14 cellular contexts compared by ENCODE assay signal in genomic region chr10:93261089-93261488, GRCh38.
DNase-seq lines count a peak whose midpoint lies in the region; ATAC-seq, FAIRE-seq and TF ChIP-seq lines count a peak whose summit lies in the region.
"Had no signal": no experiment of that assay in that cellular context is flagged by ENCODE, and none has a peak within 500 bp of the region (broad histone marks: within the 10 kb centered on the region; RNA-seq: fewer than 3 reads in every experiment).

No MANE protein-coding gene starts in this region.

- H3K27me3 ChIP-seq in H1 (replicated peaks in 1 of 4; ENCODE audit: control insufficient read depth in 3 of 4, extremely low read depth in 1 of 4, insufficient read depth in 3 of 4, low read length in 3 of 4) (no peaks in the 10 kb centered on the region), HepG2 (ENCODE audit: control insufficient read depth in 1 of 2, insufficient read depth in 2 of 2, low read length in 2 of 2) (no peaks in the 10 kb centered on the region), neural cell (ENCODE audit: insufficient read depth, low read depth, low read length) (no peaks in the 10 kb centered on the region), tibial nerve (no peaks in the 10 kb centered on the region)
- H3K27me3 ChIP-seq: BLaER1 treated with 17β-estradiol and CSF1 and Interleukin-3, amounts not matched to agents 10 nM and 100 nM had no signal

- ATAC-seq in HepG2, result no peak
- ATAC-seq: HCT116 had no signal

- H2AK5ac ChIP-seq in H1 (ENCODE audit: low read depth, low read length), result no peak overlapping the region

- no peak overlapping the region for H4K5ac ChIP-seq in H1 (ENCODE audit: insufficient read length, low read depth, low read length)

- no peak overlapping the region for H3K4me3 ChIP-seq in H1 (ENCODE audit: extremely low read depth in 1 of 4, insufficient read depth in 2 of 4, low read depth in 3 of 4, low read length in 4 of 4)
- no peak overlapping the region for H3K4me3 ChIP-seq in HepG2 (replicated peaks in 1 of 3; ENCODE audit: insufficient read depth in 1 of 3, low read depth in 2 of 3, low read length in 3 of 3)
- no peak overlapping the region for H3K4me3 ChIP-seq in neural cell (ENCODE audit: low read length)
- H3K4me3 ChIP-seq in tibial nerve, result no peak overlapping the region
- H3K4me3 ChIP-seq: BLaER1 treated with 17β-estradiol and CSF1 and Interleukin-3, amounts not matched to agents 10 nM and 100 nM had no signal

- H3K9ac ChIP-seq in H1 (replicated peaks in 1 of 4; ENCODE audit: extremely low read depth in 1 of 4, low read depth in 3 of 4, low read length in 3 of 4), result no peak overlapping the region
- H3K9ac ChIP-seq in HepG2 (ENCODE audit: insufficient read depth, low read depth, low read length), result no peak overlapping the region
- H3K9ac ChIP-seq in neural cell (ENCODE audit: low read length), result no peak overlapping the region
- H3K9ac ChIP-seq: BLaER1 treated with 17β-estradiol and CSF1 and Interleukin-3, amounts not matched to agents 10 nM and 100 nM had no signal

- peak overlapping the region; percentile 98 for H2BK120ac ChIP-seq in H1 (replicated peaks; ENCODE audit: low read depth, low read length)

- H3K56ac ChIP-seq in H1 (replicated peaks; ENCODE audit: insufficient read length, low read depth, low read length), result no peak overlapping the region

- H3F3A ChIP-seq in neural cell (ENCODE audit: insufficient read depth, low read length, poor library complexity, severe bottlenecking), result no peaks in the 10 kb centered on the region

- CTCF ChIA-PET in H1 (lab: Charles Lee; ENCODE audit: partially characterized antibody) (interaction anchor here (1.3 kb wide), 1 partner anchor 36 kb away, joined by 3 read pairs; no protein-coding TSS in a partner anchor), HepG2 (lab: Yijun Ruan, JAX; ENCODE audit: low intra/inter-chr PET ratio, low total read pairs) (no interaction called here)

- POLR2A ChIA-PET in H1 (lab: Charles Lee; ENCODE audit: partially characterized antibody) (no interaction called here), HepG2 (lab: Yijun Ruan, JAX) (no interaction called here)

- no peak overlapping the region for H3K4ac ChIP-seq in H1 (replicated peaks; ENCODE audit: insufficient read length, low read depth, low read length)

- TF ChIP-seq CTCF in H1 (IDR thresholded peaks at IDR 0.05; ENCODE audit: control extremely low read depth in 1 of 3, insufficient read depth in 1 of 3, low read depth in 1 of 3, low read length in 3 of 3) (no peak), HepG2 (CRISPR knock-in tag; IDR thresholded peaks at IDR 0.05) (no peak), neural cell (IDR thresholded peaks at IDR 0.05; ENCODE audit: poor library complexity, severe bottlenecking) (no peak), tibial nerve (IDR thresholded peaks at IDR 0.05) (no peak)

- FAIRE-seq in H1 (lab: Jason Lieb, UNC) (no peak), HepG2 (lab: Jason Lieb, UNC) (no peak)
- FAIRE-seq: H54, HTR-8/SVneo had no signal

- H2BK20ac ChIP-seq in H1 (ENCODE audit: low read length), result 0 out of 2 replicates have a peak overlapping the region, but pooled peaks have one; percentile 36

- H2BK12ac ChIP-seq in H1 (ENCODE audit: low read depth, low read length), result no peak overlapping the region

- H4K91ac ChIP-seq in H1 (replicated peaks; ENCODE audit: insufficient read length, low read length), result peak overlapping the region; percentile 93

- H3K23ac ChIP-seq in H1 (ENCODE audit: insufficient read length), result no peak overlapping the region

- H3K27ac ChIP-seq in H1 (ENCODE audit: low read depth, low read length), result no peak overlapping the region
- no peak overlapping the region for H3K27ac ChIP-seq in HepG2 (ENCODE audit: extremely low read length, insufficient read depth, low read length)
- no peak overlapping the region for H3K27ac ChIP-seq in neural cell (ENCODE audit: low read length)
- H3K27ac ChIP-seq in tibial nerve, result no peak overlapping the region
- H3K27ac ChIP-seq: BLaER1 treated with 17β-estradiol and CSF1 and Interleukin-3, amounts not matched to agents 10 nM and 100 nM had no signal

- H4K20me1 ChIP-seq in H1 (replicated peaks in 1 of 2; ENCODE audit: control insufficient read depth in 1 of 2, insufficient read depth in 2 of 2, low read length in 2 of 2) (no peaks in the 10 kb centered on the region), HepG2 (ENCODE audit: insufficient read depth, low read length) (no peaks in the 10 kb centered on the region), neural cell (ENCODE audit: insufficient read depth) (no peaks in the 10 kb centered on the region)
- H4K20me1 ChIP-seq: BLaER1 treated with 17β-estradiol and CSF1 and Interleukin-3, amounts not matched to agents 10 nM and 100 nM had no signal

- 100% methylated on average over 1 of the region's 1 CpG; no CpG with 5 or more reads in 1 of the 2 experiments for WGBS in H1 (ENCODE audit: extremely low coverage in 1 of 2, insufficient coverage in 1 of 2, insufficient read length in 1 of 2, insufficient replicate concordance in 2 of 2, low coverage in 1 of 2, low lambda C conversion rate in 2 of 2, missing lambda C conversion rate in 1 of 2), 2 experiments
- WGBS in HepG2 (ENCODE audit: low lambda C conversion rate), result 4% methylated on average over 1 of the region's 1 CpG
- 82 to 90% methylated on average over 1 of the region's 1 CpG for WGBS in tibial nerve, 2 donors

- TF ChIP-seq POLR2A in H1 (IDR thresholded peaks at IDR 0.05; ENCODE audit: control extremely low read depth in 1 of 2, low read depth in 2 of 2, low read length in 2 of 2), result no peak
- TF ChIP-seq POLR2A in HepG2 (IDR thresholded peaks at IDR 0.05; ENCODE audit: insufficient read depth in 1 of 2, low read depth in 2 of 2, low read length in 2 of 2), result no peak
- TF ChIP-seq POLR2A in tibial nerve (IDR thresholded peaks at IDR 0.05), result no peak

- no peaks in the 10 kb centered on the region for H3K79me1 ChIP-seq in H1 (ENCODE audit: low read depth, low read length)

- H3K9me2 ChIP-seq in neural cell (ENCODE audit: insufficient read depth, low read length), result no peaks in the 10 kb centered on the region

- H2AFZ ChIP-seq in H1 (ENCODE audit: low read length), result no peak overlapping the region
- H2AFZ ChIP-seq in HepG2 (ENCODE audit: low read length), result no peak overlapping the region
- no peak overlapping the region for H2AFZ ChIP-seq in neural cell (ENCODE audit: low read depth, low read length)

- H3K4me1 ChIP-seq in H1 (replicated peaks in 1 of 4; ENCODE audit: control insufficient read depth in 3 of 4, insufficient read depth in 4 of 4, low read length in 3 of 4) (no peaks in the 10 kb centered on the region), HepG2 (ENCODE audit: insufficient read depth, low read length) (peaks cover 9% of the 10 kb centered on the region; the same call in 1 of the 2 replicates), tibial nerve (no peaks in the 10 kb centered on the region)
- H3K4me1 ChIP-seq: BLaER1 treated with 17β-estradiol and CSF1 and Interleukin-3, amounts not matched to agents 10 nM and 100 nM had no signal

- TF ChIP-seq EP300 in H1 (IDR thresholded peaks at IDR 0.05; ENCODE audit: borderline replicate concordance in 1 of 2, low read depth in 2 of 2, low read length in 2 of 2) (no peak), HepG2 (IDR thresholded peaks at IDR 0.05; ENCODE audit: low read depth in 2 of 2, low read length in 2 of 2) (no peak), HepG2 (CRISPR knock-in tag; IDR thresholded peaks at IDR 0.05; ENCODE audit: borderline replicate concordance) (no peak), neural cell (conservative IDR thresholded peaks at IDR 0.05; ENCODE audit: poor library complexity, severe bottlenecking) (peak; percentile 55), tibial nerve (IDR thresholded peaks at IDR 0.05) (no peak)

- H3K4me2 ChIP-seq in H1 (ENCODE audit: insufficient read depth in 1 of 2, low read depth in 2 of 2, low read length in 2 of 2) (no peak overlapping the region), HepG2 (ENCODE audit: low read depth, low read length) (no peak overlapping the region), neural cell (ENCODE audit: low read length) (no peak overlapping the region)
- H3K4me2 ChIP-seq: BLaER1 treated with 17β-estradiol and CSF1 and Interleukin-3, amounts not matched to agents 10 nM and 100 nM had no signal

- no peak overlapping the region for H2BK15ac ChIP-seq in H1 (ENCODE audit: low read length)

- H3K79me2 ChIP-seq in H1 (ENCODE audit: control insufficient read depth in 1 of 2, insufficient read depth in 2 of 2, low read length in 2 of 2), result no peaks in the 10 kb centered on the region
- H3K79me2 ChIP-seq in HepG2 (ENCODE audit: insufficient read depth, low read length), result no peaks in the 10 kb centered on the region
- H3K79me2 ChIP-seq in neural cell (replicated peaks; ENCODE audit: insufficient read depth, low read length), result no peaks in the 10 kb centered on the region

- intact Hi-C loops in HepG2 (cut with micrococcal nuclease; ENCODE audit: unreplicated experiment), result no loop called here

- H3K14ac ChIP-seq in H1 (ENCODE audit: insufficient read length), result no peak overlapping the region

- H3K36me3 ChIP-seq in H1 (ENCODE audit: control insufficient read depth in 2 of 4, insufficient read depth in 4 of 4, low read length in 3 of 4) (no peaks in the 10 kb centered on the region), HepG2 (replicated peaks in 1 of 2; ENCODE audit: control insufficient read depth in 1 of 2, insufficient read depth in 2 of 2, low read length in 2 of 2) (no peaks in the 10 kb centered on the region), neural cell (ENCODE audit: insufficient read depth, low read length) (no peaks in the 10 kb centered on the region), tibial nerve (no peaks in the 10 kb centered on the region)
- H3K36me3 ChIP-seq: BLaER1 treated with 17β-estradiol and CSF1 and Interleukin-3, amounts not matched to agents 10 nM and 100 nM had no signal

- no peak for DNase-seq in H1 (ENCODE audit: low read depth in 1 of 2, low spot score in 2 of 2)
- DNase-seq in HepG2 (ENCODE audit: low spot score), result no peak
- no peak for DNase-seq in ecto neural progenitor cell (ENCODE audit: low spot score)
- no peak for DNase-seq in tibial nerve (ENCODE audit: low spot score in 2 of 2)
- no peak for DNase-seq in NK-92 (lab: John Stamatoyannopoulos, UW; ENCODE audit: unreplicated experiment)
- no peak for DNase-seq in Kasumi-1 (lab: John Stamatoyannopoulos, UW)
- DNase-seq: Calu3; CD4-positive, CD25-positive, alpha-beta regulatory T cell; DMS 273 treated with DMSO at 0.1 percent for 48 hours had no signal

- H2BK5ac ChIP-seq in H1 (ENCODE audit: low read depth, low read length), result no peak overlapping the region

- TF ChIP-seq RAD21 in H1 (IDR thresholded peaks at IDR 0.05 in 1 of 2, conservative IDR thresholded peaks at IDR 0.05 in 1 of 2; ENCODE audit: low read depth in 2 of 2, low read length in 2 of 2) (no peak), HepG2 (CRISPR knock-in tag; IDR thresholded peaks at IDR 0.05) (no peak), neural cell (conservative IDR thresholded peaks at IDR 0.05) (no peak)

- no peaks in the 10 kb centered on the region; the same call in 1 of the 2 replicates for H3K23me2 ChIP-seq in H1 (ENCODE audit: low read depth, low read length)

- no peak overlapping the region for H4K8ac ChIP-seq in H1 (ENCODE audit: extremely low read depth, insufficient read depth, low read length)

- H3K18ac ChIP-seq in H1 (ENCODE audit: extremely low read depth, low read length), result no peak overlapping the region

- BruUV-seq in HepG2 (replicated peaks; lab: Mats Ljungman, UMichigan), result no TSS peak

- in situ Hi-C loops in HepG2 (cut with HindIII; ENCODE audit: extremely low pct_ligation_motif_present, low pct_unique_long_range_greater_than_20kb), result no loop called here

- H3K9me3 ChIP-seq in H1 (ENCODE audit: insufficient read depth in 2 of 2, low read depth in 1 of 2, low read length in 1 of 2) (peaks cover 0 to 3% of the 10 kb centered on the region in 2 experiments; a peak in 1 of 4 replicates), HepG2 (ENCODE audit: low read length) (no peaks in the 10 kb centered on the region), neural cell (ENCODE audit: low read length) (no peaks in the 10 kb centered on the region), tibial nerve (no peaks in the 10 kb centered on the region)

Comparison
In these comparisons a context has a peak if more than half of its experiments do, and no peak if none do; other contexts are left out.
1. Of the 41 proteins assayed by ChIP-seq in both HepG2 and H1: peak only in HepG2: CEBPB; only in H1: none; in both: none; in neither: 40.